Comparison of ENCODE assay signal across 13 cellular contexts in genomic region chr6:1382883-1383728, GRCh38. TPM values are rescaled to one million over a fixed set of nuclear protein-coding genes. Genes with fewer than 3 reads are reported as not detected.
DNase-seq lines count a peak whose midpoint lies in the region; FAIRE-seq and TF ChIP-seq lines count a peak whose summit lies in the region.
"Had no signal": no experiment of that assay in that cellular context is flagged by ENCODE, and none has a peak within 500 bp of the region (broad histone marks: within the 10 kb centered on the region; RNA-seq: fewer than 3 reads in every experiment).

No MANE protein-coding gene starts in this region.

- intact Hi-C loops in CD14-positive monocyte (cut with micrococcal nuclease) = loop anchor here in 1 of 2 donors (5.0 kb wide), 1 partner anchor 121 kb away; no protein-coding TSS in a partner anchor

- no peaks in the 10 kb centered on the region for H3K36me3 Mint-ChIP-seq in type B pancreatic cell
- H3K36me3 Mint-ChIP-seq in CD14-positive monocyte = no peaks in the 10 kb centered on the region

- H3K27ac Mint-ChIP-seq in type B pancreatic cell (no peak overlapping the region), CD14-positive monocyte (no peak overlapping the region)
- H3K27ac Mint-ChIP-seq: activated T-helper 1 cell treated with anti-CD3 and anti-CD28 coated beads, Interleukin-12 subunit alpha, Interleukin-12 subunit beta, Interleukin-2, Interleukin-4 antibody, amounts not matched to agents 30 ng/mL and 10 ng/mL and 1 ng/mL, durations not matched to agents 14 hours and 24 hours and 36 hours; immature natural killer cell had no signal

- H3K4me1 Mint-ChIP-seq in type B pancreatic cell (ENCODE audit: unreplicated experiment) = peaks cover 14% of the 10 kb centered on the region
- peaks cover 15% of the 10 kb centered on the region for H3K4me1 Mint-ChIP-seq in CD14-positive monocyte

- TF ChIP-seq CTCF in type B pancreatic cell (conservative IDR thresholded peaks at IDR 0.05) (peak; percentile 26), CD14-positive monocyte (IDR thresholded peaks at IDR 0.05) (no peak)

- H3K27me3 Mint-ChIP-seq in type B pancreatic cell (peaks cover 88% of the 10 kb centered on the region), CD14-positive monocyte (ENCODE audit: low read depth in 3 of 3) (peaks cover 87 to 100% (median 90%) of the 10 kb centered on the region in 3 donors)

- H3K9me3 Mint-ChIP-seq in type B pancreatic cell = no peaks in the 10 kb centered on the region
- H3K9me3 Mint-ChIP-seq in CD14-positive monocyte = peaks cover 0 to 25% (median 10%) of the 10 kb centered on the region in 7 donors
- H3K9me3 Mint-ChIP-seq: activated T-helper 1 cell treated with anti-CD3 and anti-CD28 coated beads, Interleukin-12 subunit alpha, Interleukin-12 subunit beta, Interleukin-2, Interleukin-4 antibody, amounts not matched to agents 30 ng/mL and 10 ng/mL and 1 ng/mL, durations not matched to agents 14 hours and 24 hours and 36 hours; immature natural killer cell had no signal

- H3K4me3 Mint-ChIP-seq in type B pancreatic cell (peak overlapping the region; percentile 60), CD14-positive monocyte (peak overlapping the region in 1 of 2 donors; percentile 83)
- H3K4me3 Mint-ChIP-seq: activated T-helper 1 cell treated with anti-CD3 and anti-CD28 coated beads, Interleukin-12 subunit alpha, Interleukin-12 subunit beta, Interleukin-2, Interleukin-4 antibody, amounts not matched to agents 30 ng/mL and 10 ng/mL and 1 ng/mL, durations not matched to agents 14 hours and 24 hours and 36 hours; immature natural killer cell had no signal

- DNase-seq in activated effector memory CD4-positive, alpha-beta T cell treated with anti-CD3 and anti-CD28 coated beads, Interleukin-2, amount 50 U/mL, for 16 hours = peak; percentile 60
- no peak for DNase-seq in activated effector memory CD4-positive, alpha-beta T cell treated with Interleukin-2 at 50 U/mL for 16 hours
- DNase-seq in ecto neural progenitor cell (ENCODE audit: low spot score) (peak; percentile 62), mesenteric fat pad (ENCODE audit: low spot score) (peak; percentile 78), type B pancreatic cell (ENCODE audit: extremely low spot score, unreplicated experiment) (peak; percentile 69), frontal cortex (ENCODE audit: low spot score in 2 of 2) (no peak), occipital lobe (lab: John Stamatoyannopoulos, UW) (no peak), CD14-positive monocyte (ENCODE audit: low spot score) (no peak)
- DNase-seq: DMS153, immature natural killer cell, naive B cell had no signal

- FAIRE-seq in frontal cortex (lab: Jason Lieb, UNC) = no peak
- FAIRE-seq: bronchial epithelial cell had no signal

RNA-seq across cellular contexts. Expression of gene FOXF2, which starts 6.3 kb away (rescaled TPM):
- total RNA-seq in mesenteric fat pad = 2.7 TPM
- 2.1 and 8.1 TPM in 2 replicates for total RNA-seq in type B pancreatic cell (ENCODE audit: low replicate concordance)
- 1.2 TPM for total RNA-seq in frontal cortex
- 1.2 TPM for total RNA-seq in occipital lobe
- polyA plus RNA-seq in CD14-positive monocyte = not detected
- total RNA-seq: activated T-helper 1 cell treated with anti-CD3 and anti-CD28 coated beads, Interleukin-12 subunit alpha, Interleukin-12 subunit beta, Interleukin-2, Interleukin-4 antibody, amounts not matched to agents 30 ng/mL and 10 ng/mL and 1 ng/mL, durations not matched to agents 14 hours and 24 hours and 36 hours; bronchial epithelial cell had no signal
- polyA plus RNA-seq: immature natural killer cell had no signal

Comparison
In these comparisons a context has a peak if more than half of its experiments do, and no peak if none do; other contexts are left out.
1. DNase-seq: peak in activated effector memory CD4-positive, alpha-beta T cell treated with anti-CD3 and anti-CD28 coated beads, Interleukin-2, amount 50 U/mL, for 16 hours (single experiment), ecto neural progenitor cell (single experiment), mesenteric fat pad (single experiment) and type B pancreatic cell (single experiment); none in activated effector memory CD4-positive, alpha-beta T cell treated with Interleukin-2 at 50 U/mL for 16 hours (single experiment), frontal cortex (0 of 2), occipital lobe (single experiment) and CD14-positive monocyte (single experiment).